In the genomic region with DNA sequence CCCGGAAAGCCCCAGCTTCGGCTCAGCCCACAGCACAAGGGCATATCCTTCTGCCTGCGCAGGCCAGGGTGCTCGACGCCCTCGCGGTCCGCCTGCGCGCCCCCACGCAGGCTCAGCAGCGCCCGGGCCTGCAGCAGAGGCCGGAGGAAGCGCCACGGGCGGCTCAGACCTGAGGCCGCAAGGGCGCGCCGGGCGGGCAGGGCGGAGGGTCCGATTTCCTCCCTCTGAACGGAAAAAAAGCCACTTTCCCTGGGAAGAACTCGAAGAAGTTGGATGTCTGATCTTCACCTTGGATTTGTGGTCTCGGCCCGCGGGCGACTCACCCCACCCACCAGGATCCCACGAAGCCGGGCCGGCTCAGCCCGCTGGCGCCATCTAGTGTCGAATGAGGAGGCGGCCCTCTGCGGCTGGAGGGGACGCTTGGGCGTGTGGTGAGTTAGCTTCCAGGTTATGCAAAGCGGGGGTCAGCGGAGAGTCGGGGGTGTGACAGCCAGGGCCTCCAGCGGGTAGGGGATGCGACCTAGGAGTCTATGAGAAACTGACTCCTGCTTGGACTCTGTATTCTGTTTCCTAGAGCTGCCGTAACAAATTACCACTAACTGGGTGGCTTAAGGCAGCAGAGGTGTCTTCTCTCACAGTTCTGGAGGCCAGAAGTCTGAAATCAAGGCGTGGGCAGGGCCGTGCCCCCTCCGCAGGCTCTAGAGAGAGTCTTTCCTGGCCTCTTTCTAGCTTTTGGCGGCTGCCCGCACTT, we compare ENCODE assay signal across 1 cellular context.
TF ChIP-seq lines count a peak whose summit lies in the region.

No MANE protein-coding gene starts in this region.

TF ChIP-seq in K562, 482 proteins besides CTCF, POLR2A, EP300 and RAD21 (continued from another document and continues in another):
- TF ChIP-seq, protein P1, sequence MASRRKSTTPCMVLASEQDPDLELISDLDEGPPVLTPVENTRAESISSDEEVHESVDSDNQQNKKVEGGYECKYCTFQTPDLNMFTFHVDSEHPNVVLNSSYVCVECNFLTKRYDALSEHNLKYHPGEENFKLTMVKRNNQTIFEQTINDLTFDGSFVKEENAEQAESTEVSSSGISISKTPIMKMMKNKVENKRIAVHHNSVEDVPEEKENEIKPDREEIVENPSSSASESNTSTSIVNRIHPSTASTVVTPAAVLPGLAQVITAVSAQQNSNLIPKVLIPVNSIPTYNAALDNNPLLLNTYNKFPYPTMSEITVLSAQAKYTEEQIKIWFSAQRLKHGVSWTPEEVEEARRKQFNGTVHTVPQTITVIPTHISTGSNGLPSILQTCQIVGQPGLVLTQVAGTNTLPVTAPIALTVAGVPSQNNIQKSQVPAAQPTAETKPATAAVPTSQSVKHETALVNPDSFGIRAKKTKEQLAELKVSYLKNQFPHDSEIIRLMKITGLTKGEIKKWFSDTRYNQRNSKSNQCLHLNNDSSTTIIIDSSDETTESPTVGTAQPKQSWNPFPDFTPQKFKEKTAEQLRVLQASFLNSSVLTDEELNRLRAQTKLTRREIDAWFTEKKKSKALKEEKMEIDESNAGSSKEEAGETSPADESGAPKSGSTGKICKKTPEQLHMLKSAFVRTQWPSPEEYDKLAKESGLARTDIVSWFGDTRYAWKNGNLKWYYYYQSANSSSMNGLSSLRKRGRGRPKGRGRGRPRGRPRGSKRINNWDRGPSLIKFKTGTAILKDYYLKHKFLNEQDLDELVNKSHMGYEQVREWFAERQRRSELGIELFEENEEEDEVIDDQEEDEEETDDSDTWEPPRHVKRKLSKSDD (conservative IDR thresholded peaks at IDR 0.05; ENCODE audit: low read length) = no peak
- no peak for TF ChIP-seq MCM3 (IDR thresholded peaks at IDR 0.05)
- TF ChIP-seq, protein P2, sequence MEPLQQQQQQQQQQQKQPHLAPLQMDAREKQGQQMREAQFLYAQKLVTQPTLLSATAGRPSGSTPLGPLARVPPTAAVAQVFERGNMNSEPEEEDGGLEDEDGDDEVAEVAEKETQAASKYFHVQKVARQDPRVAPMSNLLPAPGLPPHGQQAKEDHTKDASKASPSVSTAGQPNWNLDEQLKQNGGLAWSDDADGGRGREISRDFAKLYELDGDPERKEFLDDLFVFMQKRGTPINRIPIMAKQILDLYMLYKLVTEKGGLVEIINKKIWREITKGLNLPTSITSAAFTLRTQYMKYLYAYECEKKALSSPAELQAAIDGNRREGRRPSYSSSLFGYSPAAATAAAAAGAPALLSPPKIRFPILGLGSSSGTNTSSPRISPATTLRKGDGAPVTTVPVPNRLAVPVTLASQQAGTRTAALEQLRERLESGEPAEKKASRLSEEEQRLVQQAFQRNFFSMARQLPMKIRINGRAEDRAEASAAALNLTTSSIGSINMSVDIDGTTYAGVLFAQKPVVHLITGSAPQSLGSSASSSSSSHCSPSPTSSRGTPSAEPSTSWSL (CRISPR knock-in tag; IDR thresholded peaks at IDR 0.05; ENCODE audit: borderline replicate concordance) = no peak
- no peak for TF ChIP-seq BCL6 (CRISPR knock-in tag; IDR thresholded peaks at IDR 0.05)
- TF ChIP-seq, protein P3, sequence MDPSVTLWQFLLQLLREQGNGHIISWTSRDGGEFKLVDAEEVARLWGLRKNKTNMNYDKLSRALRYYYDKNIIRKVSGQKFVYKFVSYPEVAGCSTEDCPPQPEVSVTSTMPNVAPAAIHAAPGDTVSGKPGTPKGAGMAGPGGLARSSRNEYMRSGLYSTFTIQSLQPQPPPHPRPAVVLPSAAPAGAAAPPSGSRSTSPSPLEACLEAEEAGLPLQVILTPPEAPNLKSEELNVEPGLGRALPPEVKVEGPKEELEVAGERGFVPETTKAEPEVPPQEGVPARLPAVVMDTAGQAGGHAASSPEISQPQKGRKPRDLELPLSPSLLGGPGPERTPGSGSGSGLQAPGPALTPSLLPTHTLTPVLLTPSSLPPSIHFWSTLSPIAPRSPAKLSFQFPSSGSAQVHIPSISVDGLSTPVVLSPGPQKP (CRISPR knock-in tag; IDR thresholded peaks at IDR 0.05) = no peak
- TF ChIP-seq PRMT5 (CRISPR knock-in tag; IDR thresholded peaks at IDR 0.05) = no peak
- no peak for TF ChIP-seq CEBPG (CRISPR knock-in tag; IDR thresholded peaks at IDR 0.05)
- no peak for TF ChIP-seq CEBPG (tag; conservative IDR thresholded peaks at IDR 0.05 in 1 of 2, IDR thresholded peaks at IDR 0.05 in 1 of 2)
- TF ChIP-seq KAT8 (IDR thresholded peaks at IDR 0.05; ENCODE audit: low read depth) = no peak
- TF ChIP-seq HSF4 (CRISPR knock-in tag; IDR thresholded peaks at IDR 0.05; ENCODE audit: borderline replicate concordance) = no peak
- TF ChIP-seq, protein P4, sequence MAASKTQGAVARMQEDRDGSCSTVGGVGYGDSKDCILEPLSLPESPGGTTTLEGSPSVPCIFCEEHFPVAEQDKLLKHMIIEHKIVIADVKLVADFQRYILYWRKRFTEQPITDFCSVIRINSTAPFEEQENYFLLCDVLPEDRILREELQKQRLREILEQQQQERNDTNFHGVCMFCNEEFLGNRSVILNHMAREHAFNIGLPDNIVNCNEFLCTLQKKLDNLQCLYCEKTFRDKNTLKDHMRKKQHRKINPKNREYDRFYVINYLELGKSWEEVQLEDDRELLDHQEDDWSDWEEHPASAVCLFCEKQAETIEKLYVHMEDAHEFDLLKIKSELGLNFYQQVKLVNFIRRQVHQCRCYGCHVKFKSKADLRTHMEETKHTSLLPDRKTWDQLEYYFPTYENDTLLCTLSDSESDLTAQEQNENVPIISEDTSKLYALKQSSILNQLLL (CRISPR knock-in tag; IDR thresholded peaks at IDR 0.05; ENCODE audit: borderline replicate concordance) = no peak
- TF ChIP-seq, protein P5, sequence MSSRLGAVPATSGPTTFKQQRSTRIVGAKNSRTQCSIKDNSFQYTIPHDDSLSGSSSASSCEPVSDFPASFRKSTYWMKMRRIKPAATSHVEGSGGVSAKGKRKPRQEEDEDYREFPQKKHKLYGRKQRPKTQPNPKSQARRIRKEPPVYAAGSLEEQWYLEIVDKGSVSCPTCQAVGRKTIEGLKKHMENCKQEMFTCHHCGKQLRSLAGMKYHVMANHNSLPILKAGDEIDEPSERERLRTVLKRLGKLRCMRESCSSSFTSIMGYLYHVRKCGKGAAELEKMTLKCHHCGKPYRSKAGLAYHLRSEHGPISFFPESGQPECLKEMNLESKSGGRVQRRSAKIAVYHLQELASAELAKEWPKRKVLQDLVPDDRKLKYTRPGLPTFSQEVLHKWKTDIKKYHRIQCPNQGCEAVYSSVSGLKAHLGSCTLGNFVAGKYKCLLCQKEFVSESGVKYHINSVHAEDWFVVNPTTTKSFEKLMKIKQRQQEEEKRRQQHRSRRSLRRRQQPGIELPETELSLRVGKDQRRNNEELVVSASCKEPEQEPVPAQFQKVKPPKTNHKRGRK (tag; IDR thresholded peaks at IDR 0.05) = no peak
- TF ChIP-seq RCOR1 (IDR thresholded peaks at IDR 0.05; ENCODE audit: borderline replicate concordance in 1 of 2, low read depth in 2 of 2, low read length in 2 of 2) = no peak
- TF ChIP-seq NR2C2 (CRISPR knock-in tag; IDR thresholded peaks at IDR 0.05) = no peak
- peak; percentile 90 for TF ChIP-seq NR2C2 (tag; IDR thresholded peaks at IDR 0.05)
- TF ChIP-seq ZNF197 (CRISPR knock-in tag; IDR thresholded peaks at IDR 0.05; ENCODE audit: low read depth) = no peak
- TF ChIP-seq, protein P6, sequence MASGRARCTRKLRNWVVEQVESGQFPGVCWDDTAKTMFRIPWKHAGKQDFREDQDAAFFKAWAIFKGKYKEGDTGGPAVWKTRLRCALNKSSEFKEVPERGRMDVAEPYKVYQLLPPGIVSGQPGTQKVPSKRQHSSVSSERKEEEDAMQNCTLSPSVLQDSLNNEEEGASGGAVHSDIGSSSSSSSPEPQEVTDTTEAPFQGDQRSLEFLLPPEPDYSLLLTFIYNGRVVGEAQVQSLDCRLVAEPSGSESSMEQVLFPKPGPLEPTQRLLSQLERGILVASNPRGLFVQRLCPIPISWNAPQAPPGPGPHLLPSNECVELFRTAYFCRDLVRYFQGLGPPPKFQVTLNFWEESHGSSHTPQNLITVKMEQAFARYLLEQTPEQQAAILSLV (tag; IDR thresholded peaks at IDR 0.05) = no peak
- TF ChIP-seq POLR2G (IDR thresholded peaks at IDR 0.05; ENCODE audit: low read depth, low read length) = peak; percentile 38; the same call in 1 of the 2 replicates
- TF ChIP-seq ZFX (CRISPR knock-in tag; IDR thresholded peaks at IDR 0.05) = peak; percentile 87
- peak; percentile 53 for TF ChIP-seq GABPA (tag; conservative IDR thresholded peaks at IDR 0.05; ENCODE audit: low read depth)
- TF ChIP-seq, protein P7, sequence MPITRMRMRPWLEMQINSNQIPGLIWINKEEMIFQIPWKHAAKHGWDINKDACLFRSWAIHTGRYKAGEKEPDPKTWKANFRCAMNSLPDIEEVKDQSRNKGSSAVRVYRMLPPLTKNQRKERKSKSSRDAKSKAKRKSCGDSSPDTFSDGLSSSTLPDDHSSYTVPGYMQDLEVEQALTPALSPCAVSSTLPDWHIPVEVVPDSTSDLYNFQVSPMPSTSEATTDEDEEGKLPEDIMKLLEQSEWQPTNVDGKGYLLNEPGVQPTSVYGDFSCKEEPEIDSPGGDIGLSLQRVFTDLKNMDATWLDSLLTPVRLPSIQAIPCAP (CRISPR knock-in tag; IDR thresholded peaks at IDR 0.05; ENCODE audit: borderline replicate concordance) = no peak
- TF ChIP-seq ZNF274 (IDR thresholded peaks at IDR 0.05; ENCODE audit: borderline replicate concordance, low read depth, low read length) = no peak
- TF ChIP-seq, protein P8, sequence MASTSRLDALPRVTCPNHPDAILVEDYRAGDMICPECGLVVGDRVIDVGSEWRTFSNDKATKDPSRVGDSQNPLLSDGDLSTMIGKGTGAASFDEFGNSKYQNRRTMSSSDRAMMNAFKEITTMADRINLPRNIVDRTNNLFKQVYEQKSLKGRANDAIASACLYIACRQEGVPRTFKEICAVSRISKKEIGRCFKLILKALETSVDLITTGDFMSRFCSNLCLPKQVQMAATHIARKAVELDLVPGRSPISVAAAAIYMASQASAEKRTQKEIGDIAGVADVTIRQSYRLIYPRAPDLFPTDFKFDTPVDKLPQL (IDR thresholded peaks at IDR 0.05; ENCODE audit: extremely low read depth, insufficient read length) = no peak
- no peak for TF ChIP-seq SRSF7 (optimal IDR thresholded peaks at IDR 0.05; ENCODE audit: low read depth, low read length)
- no peak for TF ChIP-seq BHLHE40 (IDR thresholded peaks at IDR 0.05; ENCODE audit: low read length)
- TF ChIP-seq, protein P9, sequence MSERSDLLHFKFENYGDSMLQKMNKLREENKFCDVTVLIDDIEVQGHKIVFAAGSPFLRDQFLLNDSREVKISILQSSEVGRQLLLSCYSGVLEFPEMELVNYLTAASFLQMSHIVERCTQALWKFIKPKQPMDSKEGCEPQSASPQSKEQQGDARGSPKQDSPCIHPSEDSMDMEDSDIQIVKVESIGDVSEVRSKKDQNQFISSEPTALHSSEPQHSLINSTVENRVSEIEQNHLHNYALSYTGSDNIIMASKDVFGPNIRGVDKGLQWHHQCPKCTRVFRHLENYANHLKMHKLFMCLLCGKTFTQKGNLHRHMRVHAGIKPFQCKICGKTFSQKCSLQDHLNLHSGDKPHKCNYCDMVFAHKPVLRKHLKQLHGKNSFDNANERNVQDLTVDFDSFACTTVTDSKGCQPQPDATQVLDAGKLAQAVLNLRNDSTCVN (CRISPR knock-in tag; IDR thresholded peaks at IDR 0.05) = no peak
- TF ChIP-seq, protein P10, sequence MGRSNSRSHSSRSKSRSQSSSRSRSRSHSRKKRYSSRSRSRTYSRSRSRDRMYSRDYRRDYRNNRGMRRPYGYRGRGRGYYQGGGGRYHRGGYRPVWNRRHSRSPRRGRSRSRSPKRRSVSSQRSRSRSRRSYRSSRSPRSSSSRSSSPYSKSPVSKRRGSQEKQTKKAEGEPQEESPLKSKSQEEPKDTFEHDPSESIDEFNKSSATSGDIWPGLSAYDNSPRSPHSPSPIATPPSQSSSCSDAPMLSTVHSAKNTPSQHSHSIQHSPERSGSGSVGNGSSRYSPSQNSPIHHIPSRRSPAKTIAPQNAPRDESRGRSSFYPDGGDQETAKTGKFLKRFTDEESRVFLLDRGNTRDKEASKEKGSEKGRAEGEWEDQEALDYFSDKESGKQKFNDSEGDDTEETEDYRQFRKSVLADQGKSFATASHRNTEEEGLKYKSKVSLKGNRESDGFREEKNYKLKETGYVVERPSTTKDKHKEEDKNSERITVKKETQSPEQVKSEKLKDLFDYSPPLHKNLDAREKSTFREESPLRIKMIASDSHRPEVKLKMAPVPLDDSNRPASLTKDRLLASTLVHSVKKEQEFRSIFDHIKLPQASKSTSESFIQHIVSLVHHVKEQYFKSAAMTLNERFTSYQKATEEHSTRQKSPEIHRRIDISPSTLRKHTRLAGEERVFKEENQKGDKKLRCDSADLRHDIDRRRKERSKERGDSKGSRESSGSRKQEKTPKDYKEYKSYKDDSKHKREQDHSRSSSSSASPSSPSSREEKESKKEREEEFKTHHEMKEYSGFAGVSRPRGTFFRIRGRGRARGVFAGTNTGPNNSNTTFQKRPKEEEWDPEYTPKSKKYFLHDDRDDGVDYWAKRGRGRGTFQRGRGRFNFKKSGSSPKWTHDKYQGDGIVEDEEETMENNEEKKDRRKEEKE (IDR thresholded peaks at IDR 0.05; ENCODE audit: borderline replicate concordance in 1 of 2, control insufficient read depth in 1 of 2, low read depth in 2 of 2, low read length in 1 of 2) = no peak
- TF ChIP-seq KLF13 (tag; IDR thresholded peaks at IDR 0.05; ENCODE audit: borderline replicate concordance, low read depth) = peak; percentile 29; the same call in 1 of the 2 replicates
- TF ChIP-seq, protein P11, sequence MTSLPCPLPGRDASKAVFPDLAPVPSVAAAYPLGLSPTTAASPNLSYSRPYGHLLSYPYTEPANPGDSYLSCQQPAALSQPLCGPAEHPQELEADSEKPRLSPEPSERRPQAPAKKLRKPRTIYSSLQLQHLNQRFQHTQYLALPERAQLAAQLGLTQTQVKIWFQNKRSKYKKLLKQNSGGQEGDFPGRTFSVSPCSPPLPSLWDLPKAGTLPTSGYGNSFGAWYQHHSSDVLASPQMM (CRISPR knock-in tag; IDR thresholded peaks at IDR 0.05) = no peak
- TF ChIP-seq, protein P12, sequence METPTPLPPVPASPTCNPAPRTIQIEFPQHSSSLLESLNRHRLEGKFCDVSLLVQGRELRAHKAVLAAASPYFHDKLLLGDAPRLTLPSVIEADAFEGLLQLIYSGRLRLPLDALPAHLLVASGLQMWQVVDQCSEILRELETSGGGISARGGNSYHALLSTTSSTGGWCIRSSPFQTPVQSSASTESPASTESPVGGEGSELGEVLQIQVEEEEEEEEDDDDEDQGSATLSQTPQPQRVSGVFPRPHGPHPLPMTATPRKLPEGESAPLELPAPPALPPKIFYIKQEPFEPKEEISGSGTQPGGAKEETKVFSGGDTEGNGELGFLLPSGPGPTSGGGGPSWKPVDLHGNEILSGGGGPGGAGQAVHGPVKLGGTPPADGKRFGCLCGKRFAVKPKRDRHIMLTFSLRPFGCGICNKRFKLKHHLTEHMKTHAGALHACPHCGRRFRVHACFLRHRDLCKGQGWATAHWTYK (CRISPR knock-in tag; IDR thresholded peaks at IDR 0.05) = 0 out of 2 replicates have a peak, but pooled peaks have one; percentile 17
- TF ChIP-seq PHB2 (IDR thresholded peaks at IDR 0.05; ENCODE audit: low read depth) = no peak
- TF ChIP-seq, protein P13, sequence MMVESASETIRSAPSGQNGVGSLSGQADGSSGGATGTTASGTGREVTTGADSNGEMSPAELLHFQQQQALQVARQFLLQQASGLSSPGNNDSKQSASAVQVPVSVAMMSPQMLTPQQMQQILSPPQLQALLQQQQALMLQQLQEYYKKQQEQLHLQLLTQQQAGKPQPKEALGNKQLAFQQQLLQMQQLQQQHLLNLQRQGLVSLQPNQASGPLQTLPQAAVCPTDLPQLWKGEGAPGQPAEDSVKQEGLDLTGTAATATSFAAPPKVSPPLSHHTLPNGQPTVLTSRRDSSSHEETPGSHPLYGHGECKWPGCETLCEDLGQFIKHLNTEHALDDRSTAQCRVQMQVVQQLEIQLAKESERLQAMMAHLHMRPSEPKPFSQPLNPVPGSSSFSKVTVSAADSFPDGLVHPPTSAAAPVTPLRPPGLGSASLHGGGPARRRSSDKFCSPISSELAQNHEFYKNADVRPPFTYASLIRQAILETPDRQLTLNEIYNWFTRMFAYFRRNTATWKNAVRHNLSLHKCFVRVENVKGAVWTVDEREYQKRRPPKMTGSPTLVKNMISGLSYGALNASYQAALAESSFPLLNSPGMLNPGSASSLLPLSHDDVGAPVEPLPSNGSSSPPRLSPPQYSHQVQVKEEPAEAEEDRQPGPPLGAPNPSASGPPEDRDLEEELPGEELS (CRISPR knock-in tag; IDR thresholded peaks at IDR 0.05; ENCODE audit: borderline replicate concordance) = 0 out of 2 replicates have a peak, but pooled peaks have one; percentile 11
- peak; percentile 76 for TF ChIP-seq SAFB (IDR thresholded peaks at IDR 0.05; ENCODE audit: borderline replicate concordance, low read depth, low read length)
